9 cellular contexts compared by ENCODE assay signal in the genomic region with DNA sequence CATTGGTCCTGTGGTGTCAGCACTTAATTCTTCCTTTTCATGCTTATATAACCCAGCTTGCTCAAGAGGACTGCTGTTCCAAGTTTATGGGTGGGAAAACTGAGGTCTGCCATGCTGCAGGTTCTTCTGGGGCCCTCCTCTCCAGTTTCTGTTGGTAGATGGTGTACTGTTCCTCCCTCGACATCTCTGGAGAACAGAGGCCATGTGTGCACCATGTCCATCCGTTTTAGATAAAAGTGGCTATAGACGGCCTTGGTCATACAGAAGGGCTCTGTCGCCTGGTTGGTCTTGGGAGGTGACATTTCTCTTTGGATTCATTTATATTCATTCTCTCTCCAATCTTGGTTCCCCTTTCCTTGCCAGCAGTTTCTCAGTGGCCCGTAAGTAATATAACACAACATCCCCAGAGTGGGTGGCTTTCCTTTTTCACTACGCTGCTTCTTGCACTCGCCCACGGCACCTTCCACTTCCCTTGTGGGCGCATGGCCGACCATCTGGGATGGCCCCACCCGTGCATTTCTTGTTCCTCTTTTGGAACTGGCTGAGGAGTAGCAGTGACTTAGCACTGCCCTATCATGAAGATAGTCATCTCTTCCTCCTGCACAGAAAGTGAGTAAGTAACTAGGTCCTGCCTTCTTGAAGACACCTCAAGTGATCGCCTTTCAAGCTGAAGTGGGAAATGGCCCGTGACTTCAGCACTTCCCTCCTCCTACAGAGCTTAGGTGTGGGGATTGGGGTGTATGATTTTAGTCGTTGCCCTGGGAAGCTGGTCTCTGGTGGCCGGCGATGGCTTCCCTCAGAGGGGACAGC.
DNase-seq lines count a peak whose midpoint lies in the region; ATAC-seq and TF ChIP-seq lines count a peak whose summit lies in the region.
"Had no signal": no experiment of that assay in that cellular context is flagged by ENCODE, and none has a peak within 500 bp of the region (broad histone marks: within the 10 kb centered on the region; RNA-seq: fewer than 3 reads in every experiment).

No MANE protein-coding gene starts in this region.

- TF ChIP-seq CTCF in ascending aorta (IDR thresholded peaks at IDR 0.05) (no peak), nephron progenitor cell (IDR thresholded peaks at IDR 0.05) (no peak)

- in situ Hi-C loops in HAP-1 (cut with MboI; ENCODE audit: low sequenced_read_pairs) = no loop called here

- ATAC-seq in GM19455 (IDR thresholded peaks at IDR 0.05; ENCODE audit: unreplicated experiment) = peak; percentile 93
- ATAC-seq in HG03460 (IDR thresholded peaks at IDR 0.05; ENCODE audit: unreplicated experiment) = peak; percentile 94

- H3K9me3 ChIP-seq in ascending aorta (no peaks in the 10 kb centered on the region), HAP-1 (no peaks in the 10 kb centered on the region)

- peak overlapping the region; percentile 76 for H3K27ac Mint-ChIP-seq in nephron progenitor cell

- H3K27me3 Mint-ChIP-seq in nephron progenitor cell (ENCODE audit: low read depth, poor library complexity) = peaks cover 2% of the 10 kb centered on the region

- intact Hi-C loops in ascending aorta (cut with DNase I) = no loop called here

- H3K4me1 ChIP-seq in ascending aorta (no peaks in the 10 kb centered on the region), HAP-1 (no peaks in the 10 kb centered on the region)

- H3K4me3 Mint-ChIP-seq in nephron progenitor cell = no peak overlapping the region

- no peaks in the 10 kb centered on the region for H3K27me3 ChIP-seq in ascending aorta
- H3K27me3 ChIP-seq in HAP-1 (ENCODE audit: low read depth) = no peaks in the 10 kb centered on the region

- H3K4me1 Mint-ChIP-seq in nephron progenitor cell = peaks cover 5% of the 10 kb centered on the region
- H3K4me1 Mint-ChIP-seq: brain had no signal

- H3K36me3 ChIP-seq in ascending aorta (peaks cover 3 to 33% of the 10 kb centered on the region in 2 donors), HAP-1 (replicated peaks) (peaks cover 16% of the 10 kb centered on the region)

- DNase-seq in GF-D8 (lab: John Stamatoyannopoulos, UW) = peak; percentile 94
- DNase-seq in ascending aorta (ENCODE audit: low spot score in 2 of 2) = peak; percentile 50 to 74
- DNase-seq in nephron progenitor cell = no peak
- DNase-seq in HAP-1 (ENCODE audit: low spot score in 2 of 2) = no peak
- no peak for DNase-seq in NCI-H82 (lab: John Stamatoyannopoulos, UW)
- DNase-seq in NCI-H1417 (lab: John Stamatoyannopoulos, UW) = no peak

- no peak overlapping the region for H3K4me3 ChIP-seq in ascending aorta
- no peak overlapping the region for H3K4me3 ChIP-seq in HAP-1

- H3K27ac ChIP-seq in ascending aorta = peak overlapping the region in 1 of 2 donors; percentile 10

- no peaks in the 10 kb centered on the region for H3K9me3 Mint-ChIP-seq in nephron progenitor cell
- H3K9me3 Mint-ChIP-seq: brain had no signal

- peaks cover 54% of the 10 kb centered on the region for H3K36me3 Mint-ChIP-seq in nephron progenitor cell (ENCODE audit: low read depth)
- H3K36me3 Mint-ChIP-seq: brain had no signal

Comparison
In these comparisons a context has a peak if more than half of its experiments do, and no peak if none do; other contexts are left out.
1. DNase-seq: peak in GF-D8 (single experiment) and ascending aorta (2 of 2); none in nephron progenitor cell (single experiment), HAP-1 (0 of 2), NCI-H82 (single experiment) and NCI-H1417 (0 of 3).